In genomic region chr3:49786357-49787181, GRCh38 we compare ENCODE assay signal across 1 cellular context.
TF ChIP-seq lines count a peak whose summit lies in the region.

IP6K1 (minus strand) TSS chr3:49786542; CDS start chr3:49748040, 38,502 bp downstream.

TF ChIP-seq in K562, 482 proteins besides CTCF, POLR2A, EP300 and RAD21 (continued from another document and continues in another):
- TF ChIP-seq ZBTB11 (CRISPR knock-in tag; IDR thresholded peaks at IDR 0.05) = no peak
- TF ChIP-seq HDAC8 (tag; IDR thresholded peaks at IDR 0.05) = 0 out of 2 replicates have a peak, but pooled peaks have one; percentile 52
- TF ChIP-seq ETV6 (IDR thresholded peaks at IDR 0.05; ENCODE audit: borderline replicate concordance in 1 of 2, low read depth in 2 of 2, low read length in 1 of 2) = no peak
- TF ChIP-seq ETV6 (CRISPR knock-in tag; IDR thresholded peaks at IDR 0.05; ENCODE audit: borderline replicate concordance) = no peak
- TF ChIP-seq GATAD2A (IDR thresholded peaks at IDR 0.05) = no peak
- TF ChIP-seq PHF20 (IDR thresholded peaks at IDR 0.05; ENCODE audit: partially characterized antibody) = no peak
- TF ChIP-seq RFX1 (IDR thresholded peaks at IDR 0.05) = peak; percentile 96
- TF ChIP-seq RUNX1 (IDR thresholded peaks at IDR 0.05; ENCODE audit: low read depth) = no peak
- TF ChIP-seq ZEB2 (IDR thresholded peaks at IDR 0.05) = no peak
- TF ChIP-seq ZSCAN32 (CRISPR knock-in tag; IDR thresholded peaks at IDR 0.05) = 0 out of 2 replicates have a peak, but pooled peaks have one; percentile 47
- no peak for TF ChIP-seq CBFB (CRISPR knock-in tag; IDR thresholded peaks at IDR 0.05)
- no peak for TF ChIP-seq CUX1 (CRISPR knock-in tag; IDR thresholded peaks at IDR 0.05)
- TF ChIP-seq SMAD1 (IDR thresholded peaks at IDR 0.05; ENCODE audit: low read depth, low read length, partially characterized antibody) = no peak
- peak; percentile 76 for TF ChIP-seq NUFIP1 (IDR thresholded peaks at IDR 0.05; ENCODE audit: partially characterized antibody)
- TF ChIP-seq ZNF639 (CRISPR knock-in tag; conservative IDR thresholded peaks at IDR 0.05 in 1 of 2, IDR thresholded peaks at IDR 0.05 in 1 of 2) = peak in 1 of 2 experiments; percentile 80; a peak in 2 of 4 replicates
- TF ChIP-seq GATA2 (CRISPR knock-in tag; IDR thresholded peaks at IDR 0.05) = no peak
- TF ChIP-seq CBFA2T2 (conservative IDR thresholded peaks at IDR 0.05) = peak; percentile 80
- TF ChIP-seq SRSF3 (IDR thresholded peaks at IDR 0.05; ENCODE audit: insufficient read depth, low read length) = no peak
- peak; percentile 99 for TF ChIP-seq USF2 (CRISPR knock-in tag; IDR thresholded peaks at IDR 0.05)
- no peak for TF ChIP-seq NR3C1 (CRISPR knock-in tag; IDR thresholded peaks at IDR 0.05)
- TF ChIP-seq PURB (CRISPR knock-in tag; IDR thresholded peaks at IDR 0.05; ENCODE audit: low read depth) = no peak
- no peak for TF ChIP-seq CCAR2 (IDR thresholded peaks at IDR 0.05; ENCODE audit: low read depth, low read length)
- TF ChIP-seq CTBP1 (IDR thresholded peaks at IDR 0.05; ENCODE audit: borderline replicate concordance) = no peak
- TF ChIP-seq FOXJ2 (tag; IDR thresholded peaks at IDR 0.05) = no peak; the same call in 1 of the 2 replicates
- TF ChIP-seq FOS (IDR thresholded peaks at IDR 0.05; ENCODE audit: extremely low read depth, insufficient read length) = peak; percentile 94
- no peak for TF ChIP-seq NR2C1 (IDR thresholded peaks at IDR 0.05)
- TF ChIP-seq NR2C1 (tag; IDR thresholded peaks at IDR 0.05) = peak; percentile 34; the same call in 1 of the 2 replicates
- no peak for TF ChIP-seq ID3 (CRISPR knock-in tag; IDR thresholded peaks at IDR 0.05)
- TF ChIP-seq ID3 (tag; IDR thresholded peaks at IDR 0.05) = peak; percentile 75
- no peak for TF ChIP-seq SMC3 (conservative IDR thresholded peaks at IDR 0.05; ENCODE audit: insufficient read depth, low read depth, low read length)
- TF ChIP-seq HNRNPUL1 (IDR thresholded peaks at IDR 0.05; ENCODE audit: low read length) = no peak
- TF ChIP-seq ZBTB40 (IDR thresholded peaks at IDR 0.05) = peak; percentile 69
- no peak for TF ChIP-seq ZBTB40 (CRISPR knock-in tag; IDR thresholded peaks at IDR 0.05)
- no peak for TF ChIP-seq PRDM10 (IDR thresholded peaks at IDR 0.05; ENCODE audit: partially characterized antibody)
- 0 out of 2 replicates have a peak, but pooled peaks have one; percentile 13 for TF ChIP-seq OTX1 (CRISPR knock-in tag; IDR thresholded peaks at IDR 0.05)
- no peak for TF ChIP-seq ADNP (tag; IDR thresholded peaks at IDR 0.05)
- no peak for TF ChIP-seq CC2D1A (IDR thresholded peaks at IDR 0.05)
- no peak for TF ChIP-seq PYGO2 (tag; IDR thresholded peaks at IDR 0.05)
